In genomic region chr2:233053928-233054774, GRCh38 we compare ENCODE assay signal across 1 cellular context.
TF ChIP-seq lines count a peak whose summit lies in the region.

No MANE protein-coding gene starts in this region.

TF ChIP-seq in GM23338, 12 proteins besides CTCF, POLR2A, EP300 and RAD21 (continued from another document):
- TF ChIP-seq ZNF462 (CRISPR knock-in tag; IDR thresholded peaks at IDR 0.05) (no peak), CREB1 (CRISPR knock-in tag; IDR thresholded peaks at IDR 0.05; ENCODE audit: low read depth) (no peak), EZH2phosphoT487 (IDR thresholded peaks at IDR 0.05; ENCODE audit: unreplicated experiment) (no peak), EZH2 (IDR thresholded peaks at IDR 0.05; ENCODE audit: low read depth, unreplicated experiment) (no peak)
